Comparison of ENCODE assay signal across 39 cellular contexts in genomic region chr3:68172039-68172438, GRCh38.
"Had no signal": no experiment of that assay in that cellular context is flagged by ENCODE, and none has a peak within 500 bp of the region (broad histone marks: within the 10 kb centered on the region; RNA-seq: fewer than 3 reads in every experiment).

No MANE protein-coding gene starts in this region.

- H3K27ac ChIP-seq: adrenal gland, ascending aorta, body of pancreas, brain microvascular endothelial cell, breast epithelium, cardiac muscle cell had no signal

- H3K27me3 ChIP-seq: adrenal gland, ascending aorta, body of pancreas, brain microvascular endothelial cell, breast epithelium, cardiac muscle cell had no signal

- H3K27me3 Mint-ChIP-seq: activated naive CD4-positive, alpha-beta T cell treated with anti-CD3 and anti-CD28 coated beads, Interleukin-2, amount 10 ng/mL, durations not matched to agents 7 days and 5 days; activated naive CD4-positive, alpha-beta T cell treated with anti-CD3 and anti-CD28 coated beads, Interleukin-2, amount 50 U/mL, for 24 hours; activated naive CD8-positive, alpha-beta T cell; activated naive CD8-positive, alpha-beta T cell treated with anti-CD3 and anti-CD28 coated beads for 36 hours; activated naive CD8-positive, alpha-beta T cell treated with anti-CD3 and anti-CD28 coated beads, Interleukin-2, amount 10 ng/mL, durations not matched to agents 7 days and 5 days; activated naive CD8-positive, alpha-beta T cell treated with anti-CD3 and anti-CD28 coated beads, Interleukin-2, amount 50 U/mL, for 24 hours; activated T-cell treated with anti-CD3 and anti-CD28 coated beads, Interleukin-2, amount 50 U/mL, for 24 hours; activated T-helper 17 cell treated with anti-CD3 and anti-CD28 coated beads, Interleukin-2, amount 50 U/mL, for 72 hours; central memory CD8-positive, alpha-beta T cell had no signal

- FAIRE-seq: astrocyte, bronchial epithelial cell had no signal

- H3K36me3 Mint-ChIP-seq: activated naive CD4-positive, alpha-beta T cell treated with anti-CD3 and anti-CD28 coated beads, Interleukin-2, amount 10 ng/mL, durations not matched to agents 7 days and 5 days had no signal

- H3K9me3 ChIP-seq: adrenal gland had no signal

- H3K27ac Mint-ChIP-seq: activated naive CD4-positive, alpha-beta T cell treated with anti-CD3 and anti-CD28 coated beads for 36 hours; activated naive CD4-positive, alpha-beta T cell treated with anti-CD3 and anti-CD28 coated beads, Interleukin-2, amount 10 ng/mL, durations not matched to agents 7 days and 5 days; activated naive CD4-positive, alpha-beta T cell treated with anti-CD3 and anti-CD28 coated beads, Interleukin-2, amount 50 U/mL, for 24 hours; activated naive CD4-positive, alpha-beta T cell treated with anti-CD3 and anti-CD28 coated beads, Interleukin-2, amount 50 U/mL, for 72 hours; activated naive CD8-positive, alpha-beta T cell; activated naive CD8-positive, alpha-beta T cell treated with anti-CD3 and anti-CD28 coated beads for 36 hours; activated naive CD8-positive, alpha-beta T cell treated with anti-CD3 and anti-CD28 coated beads, Interleukin-2, amount 10 ng/mL, durations not matched to agents 7 days and 5 days; activated naive CD8-positive, alpha-beta T cell treated with anti-CD3 and anti-CD28 coated beads, Interleukin-2, amount 50 U/mL, for 24 hours; activated T-cell treated with anti-CD3 and anti-CD28 coated beads, Interleukin-2, amount 50 U/mL, for 24 hours; activated T-cell treated with anti-CD3 and anti-CD28 coated beads, Interleukin-2, amount 50 U/mL, for 72 hours; activated T-helper 1 cell treated with anti-CD3 and anti-CD28 coated beads, Interleukin-12 subunit alpha, Interleukin-12 subunit beta, Interleukin-2, Interleukin-4 antibody, amounts not matched to agents 30 ng/mL and 10 ng/mL and 1 ng/mL, durations not matched to agents 14 hours and 24 hours and 36 hours; activated T-helper 17 cell treated with anti-CD3 and anti-CD28 coated beads, Interleukin-2, amount 50 U/mL, for 72 hours; activated T-helper 2 cell treated with anti-CD3 and anti-CD28 coated beads, Interferon-gamma antibody, Interleukin-2, Interleukin-4, amounts not matched to agents 10 μg/mL and 5 μg/mL and 100 μg/mL, durations not matched to agents 14 hours and 24 hours and 36 hours; brain had no signal

- H3K4me1 ChIP-seq: adrenal gland, ascending aorta, body of pancreas, breast epithelium had no signal

- ATAC-seq: activated naive CD4-positive, alpha-beta T cell treated with anti-CD3 and anti-CD28 coated beads, Interleukin-2, amount 50 U/mL, for 72 hours; activated naive CD8-positive, alpha-beta T cell treated with anti-CD3 and anti-CD28 coated beads, Interleukin-2, amount 50 U/mL, for 24 hours; activated T-cell treated with anti-CD3 and anti-CD28 coated beads, Interleukin-2, amount 50 U/mL, for 4 hours; activated T-cell treated with anti-CD3 and anti-CD28 coated beads, Interleukin-2, amount 50 U/mL, for 72 hours; activated T-helper 17 cell treated with anti-CD3 and anti-CD28 coated beads, Interleukin-2, amount 50 U/mL, for 72 hours; body of pancreas had no signal

- H3K36me3 ChIP-seq: adrenal gland, ascending aorta, brain microvascular endothelial cell, breast epithelium, cardiac muscle cell had no signal

- H3K4me3 ChIP-seq: adrenal gland, ascending aorta, body of pancreas, breast epithelium, cardiac muscle cell had no signal

- H3K4me1 Mint-ChIP-seq: activated naive CD4-positive, alpha-beta T cell treated with anti-CD3 and anti-CD28 coated beads, Interleukin-2, amount 10 ng/mL, durations not matched to agents 7 days and 5 days; activated naive CD4-positive, alpha-beta T cell treated with anti-CD3 and anti-CD28 coated beads, Interleukin-2, amount 50 U/mL, for 24 hours; activated naive CD8-positive, alpha-beta T cell treated with anti-CD3 and anti-CD28 coated beads for 36 hours; activated naive CD8-positive, alpha-beta T cell treated with anti-CD3 and anti-CD28 coated beads, Interleukin-2, amount 10 ng/mL, durations not matched to agents 7 days and 5 days; activated naive CD8-positive, alpha-beta T cell treated with anti-CD3 and anti-CD28 coated beads, Interleukin-2, amount 50 U/mL, for 24 hours; activated T-helper 17 cell treated with anti-CD3 and anti-CD28 coated beads, Interleukin-2, amount 50 U/mL, for 72 hours; brain; central memory CD8-positive, alpha-beta T cell had no signal

- H3K4me3 Mint-ChIP-seq: activated naive CD4-positive, alpha-beta T cell treated with anti-CD3 and anti-CD28 coated beads for 36 hours; activated naive CD4-positive, alpha-beta T cell treated with anti-CD3 and anti-CD28 coated beads, Interleukin-2, amount 10 ng/mL, durations not matched to agents 7 days and 5 days; activated naive CD4-positive, alpha-beta T cell treated with anti-CD3 and anti-CD28 coated beads, Interleukin-2, amount 50 U/mL, for 24 hours; activated naive CD8-positive, alpha-beta T cell; activated naive CD8-positive, alpha-beta T cell treated with anti-CD3 and anti-CD28 coated beads for 36 hours; activated naive CD8-positive, alpha-beta T cell treated with anti-CD3 and anti-CD28 coated beads, Interleukin-2, amount 10 ng/mL, durations not matched to agents 7 days and 5 days; activated naive CD8-positive, alpha-beta T cell treated with anti-CD3 and anti-CD28 coated beads, Interleukin-2, amount 50 U/mL, for 24 hours; activated T-cell treated with anti-CD3 and anti-CD28 coated beads, Interleukin-2, amount 50 U/mL, for 24 hours; activated T-cell treated with anti-CD3 and anti-CD28 coated beads, Interleukin-2, amount 50 U/mL, for 4 hours; activated T-cell treated with anti-CD3 and anti-CD28 coated beads, Interleukin-2, amount 50 U/mL, for 72 hours; activated T-helper 1 cell treated with anti-CD3 and anti-CD28 coated beads, Interleukin-12 subunit alpha, Interleukin-12 subunit beta, Interleukin-2, Interleukin-4 antibody, amounts not matched to agents 30 ng/mL and 10 ng/mL and 1 ng/mL, durations not matched to agents 14 hours and 24 hours and 36 hours; activated T-helper 17 cell treated with anti-CD3 and anti-CD28 coated beads, Interleukin-2, amount 50 U/mL, for 72 hours; brain; central memory CD8-positive, alpha-beta T cell had no signal

- DNase-seq: activated effector memory CD4-positive, alpha-beta T cell treated with anti-CD3 and anti-CD28 coated beads, Interleukin-2, amount 50 U/mL, for 16 hours; activated effector memory CD4-positive, alpha-beta T cell treated with Interleukin-2 at 50 U/mL for 16 hours; activated gamma-delta T cell; activated gamma-delta T cell treated with Interleukin-2 at 50 U/mL for 16 hours; activated naive CD4-positive, alpha-beta T cell; activated naive CD4-positive, alpha-beta T cell treated with anti-CD3 and anti-CD28 coated beads for 36 hours; activated naive CD4-positive, alpha-beta T cell treated with anti-CD3 and anti-CD28 coated beads, Interleukin-2, amount 10 ng/mL, durations not matched to agents 7 days and 5 days; activated naive CD4-positive, alpha-beta T cell treated with anti-CD3 and anti-CD28 coated beads, Interleukin-2, amount 50 U/mL, for 16 hours; activated naive CD4-positive, alpha-beta T cell treated with Interleukin-2 at 50 U/mL for 16 hours; activated naive CD8-positive, alpha-beta T cell treated with anti-CD3 and anti-CD28 coated beads for 36 hours; activated naive CD8-positive, alpha-beta T cell treated with anti-CD3 and anti-CD28 coated beads, Interleukin-2, amount 10 ng/mL, durations not matched to agents 7 days and 5 days; activated naive CD8-positive, alpha-beta T cell treated with anti-CD3 and anti-CD28 coated beads, Interleukin-2, amount 50 U/mL, for 24 hours; activated T-cell treated with anti-CD3 and anti-CD28 coated beads, Interleukin-2, amount 50 U/mL, for 24 hours; activated T-cell treated with anti-CD3 and anti-CD28 coated beads, Interleukin-2, amount 50 U/mL, for 4 hours; activated T-cell treated with anti-CD3 and anti-CD28 coated beads, Interleukin-2, amount 50 U/mL, for 48 hours; activated T-cell treated with anti-CD3 and anti-CD28 coated beads, Interleukin-2, amount 50 U/mL, for 72 hours; adrenal gland; amniotic stem cell; amygdala; anterior cingulate cortex; aorta; body of pancreas; brain microvascular endothelial cell; caudate nucleus; central memory CD4-positive, alpha-beta T cell; cerebellar nuclear complex had no signal
